ENCODE assay signal across 8 cellular contexts in the genomic region with DNA sequence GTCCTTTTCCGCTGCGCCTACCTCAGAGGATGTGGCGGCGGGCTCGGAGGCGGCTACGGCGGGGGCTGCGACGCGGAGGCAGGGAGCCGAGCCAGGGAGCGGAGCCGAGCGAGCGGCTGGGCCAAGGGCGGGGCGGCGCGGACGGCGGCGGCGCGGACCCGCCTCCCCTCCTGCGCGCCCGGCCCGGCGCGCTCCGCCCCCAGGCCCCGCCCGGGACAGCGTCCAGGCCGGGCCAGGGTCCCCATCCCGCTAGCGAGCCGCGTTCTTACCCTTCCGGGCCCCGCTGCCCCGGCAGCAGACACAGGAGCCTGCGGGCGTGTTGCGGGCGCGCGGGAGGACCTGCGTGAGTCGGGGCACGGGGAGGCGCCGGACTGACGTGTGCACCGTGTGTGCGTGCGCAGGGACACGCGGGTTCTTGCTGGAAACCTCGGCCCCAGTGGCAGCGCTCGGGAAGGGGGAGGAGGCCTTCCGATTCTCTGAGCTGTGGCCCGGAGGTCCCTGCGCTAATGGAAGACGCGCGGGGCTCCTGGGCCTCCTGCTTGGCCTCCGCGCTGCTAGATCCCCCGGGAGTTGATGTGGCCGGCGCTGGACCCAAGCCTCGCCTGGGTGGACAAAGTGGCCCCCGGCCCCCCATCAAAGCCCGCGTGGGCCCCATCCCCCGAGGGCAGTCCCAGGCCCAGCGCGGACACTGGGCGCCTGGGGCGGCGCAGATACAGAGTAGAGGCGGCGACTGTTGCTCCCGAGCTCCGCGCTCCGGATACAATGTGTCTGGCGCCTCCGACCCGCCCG. TPM values are rescaled to one million over a fixed set of nuclear protein-coding genes. Genes with fewer than 3 reads are reported as not detected.
DNase-seq lines count a peak whose midpoint lies in the region; ATAC-seq and TF ChIP-seq lines count a peak whose summit lies in the region.

A gene with protein sequence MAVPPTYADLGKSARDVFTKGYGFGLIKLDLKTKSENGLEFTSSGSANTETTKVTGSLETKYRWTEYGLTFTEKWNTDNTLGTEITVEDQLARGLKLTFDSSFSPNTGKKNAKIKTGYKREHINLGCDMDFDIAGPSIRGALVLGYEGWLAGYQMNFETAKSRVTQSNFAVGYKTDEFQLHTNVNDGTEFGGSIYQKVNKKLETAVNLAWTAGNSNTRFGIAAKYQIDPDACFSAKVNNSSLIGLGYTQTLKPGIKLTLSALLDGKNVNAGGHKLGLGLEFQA (minus strand): TSS at position 350 of the 789 bp plus-strand sequence. CDS start 11,963 bp downstream, outside the sequence.

- peak; percentile 81 for ATAC-seq in GM18868 (IDR thresholded peaks at IDR 0.05; ENCODE audit: unreplicated experiment)
- ATAC-seq in HG03103 (IDR thresholded peaks at IDR 0.05; ENCODE audit: low read depth, unreplicated experiment) = peak; percentile 63

- DNase-seq in AG08396 (ENCODE audit: low spot score) (peak; percentile 97), NCI-H446 treated with DMSO at 0.1 percent for 48 hours (lab: John Stamatoyannopoulos, UW) (peak; percentile 57), dermis microvascular lymphatic vessel endothelial cell (ENCODE audit: low read depth in 2 of 2) (peak; percentile 50 to 82), lower leg skin (ENCODE audit: low spot score in 2 of 2) (peak; percentile 65 to 96)
- DNase-seq in activated CD4-positive, alpha-beta T cell treated with anti-CD3 and anti-CD28 coated beads, Interleukin-2, amount 50 U/mL, for 4 hours = peak; percentile 77 to 82
- peak; percentile 45 to 64 (median 60) for DNase-seq in stimulated activated CD4-positive, alpha-beta T cell treated with anti-CD3 and anti-CD28 coated beads, TNF-alpha, amount 100 ng/mL, for 1 hour (ENCODE audit: low read depth in 3 of 3, low spot score in 1 of 3)

- WGBS in lower leg skin, 2 donors = 0 to 1% methylated on average over 46 to 57 of the region's 95 CpGs

- no peak for TF ChIP-seq POLR2A in lower leg skin (IDR thresholded peaks at IDR 0.05)

- no peak for TF ChIP-seq CTCF in lower leg skin (IDR thresholded peaks at IDR 0.05)

- intact Hi-C loops in lower leg skin (cut with DNase I; ENCODE audit: low total_unique reads) = no loop called here

- H3K4me3 ChIP-seq in lower leg skin (ENCODE audit: low read depth, poor library complexity, severe bottlenecking) = peak within 1 kb of the TSS; percentile 98

RNA-seq across cellular contexts. Expression of the gene that starts here (rescaled TPM):
- 252 and 281 TPM in 2 replicates for total RNA-seq in dermis microvascular lymphatic vessel endothelial cell
- total RNA-seq in lower leg skin = 100 to 1,000 TPM; 113 to 159 (median 145) TPM

Comparison
In these comparisons a context has a peak if more than half of its experiments do, and no peak if none do; other contexts are left out.
1. Peak in every context shown above with its lines: DNase-seq, ATAC-seq and H3K4me3 ChIP-seq.